27 cellular contexts compared by ENCODE assay signal in the genomic region with DNA sequence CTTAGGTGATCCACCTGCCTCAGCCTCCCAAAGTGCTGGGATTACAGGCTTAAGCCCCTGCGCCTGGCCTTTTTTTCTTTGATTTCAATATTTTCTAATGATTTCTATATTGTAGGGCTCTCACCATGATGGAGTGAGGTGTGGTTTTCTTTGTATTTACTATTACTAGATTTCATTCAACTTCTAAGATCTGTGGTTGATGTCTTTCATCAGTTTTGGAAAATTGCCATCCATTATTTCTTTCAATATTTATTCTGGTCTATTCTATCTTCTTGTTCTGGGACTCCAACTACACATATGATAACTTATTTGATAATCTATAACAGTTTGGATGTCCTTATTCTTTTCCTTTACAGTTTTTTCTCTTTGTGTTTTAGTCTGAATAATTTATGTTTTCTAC.
"Had no signal": no experiment of that assay in that cellular context is flagged by ENCODE, and none has a peak within 500 bp of the region (broad histone marks: within the 10 kb centered on the region; RNA-seq: fewer than 3 reads in every experiment).

No MANE protein-coding gene starts in this region.

- H3K4me1 ChIP-seq: stomach, suprapubic skin, testis, thyroid gland, tibial artery, tibial nerve, transverse colon, upper lobe of left lung, upper lobe of right lung, uterus, vagina had no signal

- H3K36me3 ChIP-seq: stomach, suprapubic skin, thoracic aorta, thyroid gland, tibial nerve, transverse colon, upper lobe of left lung, upper lobe of right lung, vagina had no signal

- H3K27ac ChIP-seq: stomach, suprapubic skin, testis, thoracic aorta, thyroid gland, tibial artery, tibial nerve, transverse colon, upper lobe of left lung, upper lobe of right lung, uterus, vagina had no signal

- H3K4me3 ChIP-seq: stomach, suprapubic skin, testis, thoracic aorta, thyroid gland, tibial artery, tibial nerve, transverse colon, upper lobe of left lung, upper lobe of right lung, uterus, vagina had no signal

- H3K9me3 ChIP-seq: testis, thyroid gland, upper lobe of right lung had no signal

- H3K27me3 ChIP-seq: stomach, suprapubic skin, testis, thyroid gland, tibial artery, tibial nerve, transverse colon, upper lobe of left lung, upper lobe of right lung, uterus, vagina had no signal

- DNase-seq: stimulated activated CD4-positive, alpha-beta T cell treated with anti-CD3 and anti-CD28 coated beads, Interleukin-2, amount 100 ng/mL, for 48 hours; stimulated activated CD4-positive, alpha-beta T cell treated with anti-CD3 and anti-CD28 coated beads, Interleukin-4, amount 100 ng/mL, for 1 hour; stimulated activated CD4-positive, alpha-beta T cell treated with anti-CD3 and anti-CD28 coated beads, Interleukin-4, amount 100 ng/mL, for 24 hours; stimulated activated CD4-positive, alpha-beta T cell treated with anti-CD3 and anti-CD28 coated beads, Interleukin-4, amount 100 ng/mL, for 4 hours; stimulated activated CD8-positive, alpha-beta memory T cell treated with anti-CD3 and anti-CD28 coated beads, Interleukin-4, amount 100 ng/mL, for 48 hours; stimulated activated naive B cell treated with anti-CD40 and anti-IgM and Interleukin-4, amounts not matched to agents 10 μg/mL and 1 μg/mL and 100 μg/mL, for 72 hours; stimulated activated naive CD4-positive, alpha-beta T cell; stimulated activated naive CD4-positive, alpha-beta T cell treated with Interleukin-2 at 50 U/mL for 16 hours; stimulated activated naive CD8-positive, alpha-beta T cell treated with anti-CD3 and anti-CD28 coated beads, Interleukin-15, amount 100 ng/mL, for 72 hours; stimulated activated naive CD8-positive, alpha-beta T cell treated with anti-CD3 and anti-CD28 coated beads, Interleukin-15, Interleukin-2, amounts not matched to agents 100 U/mL and 50 U/mL, for 24 hours; stomach; substantia nigra; testis; thyroid gland; tibial artery; transverse colon; trophoblast cell; upper lobe of left lung; upper lobe of right lung; uterus had no signal

- ATAC-seq: stimulated activated effector memory CD8-positive, alpha-beta T cell treated with anti-CD3 and anti-CD28 coated beads, Interleukin-12 subunit alpha, Interleukin-12 subunit beta, amount 100 ng/mL, for 72 hours; stimulated activated memory B cell treated with anti-CD40 and anti-IgM and Interleukin-4, amounts not matched to agents 10 μg/mL and 1 μg/mL and 100 μg/mL, for 72 hours; stimulated activated naive B cell treated with anti-CD40 and anti-IgM and Interleukin-4, amounts not matched to agents 10 μg/mL and 1 μg/mL and 100 μg/mL, for 72 hours; stimulated activated naive CD8-positive, alpha-beta T cell treated with anti-CD3 and anti-CD28 coated beads, Interleukin-15, amount 100 ng/mL, for 72 hours; stimulated activated naive CD8-positive, alpha-beta T cell treated with anti-CD3 and anti-CD28 coated beads, Interleukin-15, Interleukin-2, amounts not matched to agents 100 U/mL and 50 U/mL, for 24 hours; upper lobe of right lung had no signal

- FAIRE-seq: urothelium cell line had no signal
